14 cellular contexts compared by ENCODE assay signal in genomic region chr9:77817590-77818311, GRCh38.
"Had no signal": no experiment of that assay in that cellular context is flagged by ENCODE, and none has a peak within 500 bp of the region (broad histone marks: within the 10 kb centered on the region; RNA-seq: fewer than 3 reads in every experiment).

No MANE protein-coding gene starts in this region.

- H3K9me3 Mint-ChIP-seq: activated CD4-positive, alpha-beta T cell treated with anti-CD3 and anti-CD28 coated beads, Interleukin-2, amount 10 ng/mL, durations not matched to agents 7 days and 5 days; activated naive CD8-positive, alpha-beta T cell treated with anti-CD3 and anti-CD28 coated beads for 36 hours; stimulated activated naive CD8-positive, alpha-beta T cell treated with anti-CD3 and anti-CD28 coated beads, Interleukin-15, Interleukin-2, amounts not matched to agents 100 ng/mL and 50 ng/mL, for 24 hours had no signal

- H3K4me3 Mint-ChIP-seq: activated CD4-positive, alpha-beta T cell treated with anti-CD3 and anti-CD28 coated beads, Interleukin-2, amount 10 ng/mL, durations not matched to agents 7 days and 5 days; activated naive CD8-positive, alpha-beta T cell treated with anti-CD3 and anti-CD28 coated beads for 36 hours; stimulated activated naive CD8-positive, alpha-beta T cell treated with anti-CD3 and anti-CD28 coated beads, Interleukin-15, Interleukin-2, amounts not matched to agents 100 ng/mL and 50 ng/mL, for 24 hours had no signal

- H3K27ac ChIP-seq: ovary, uterus had no signal

- H3K27me3 Mint-ChIP-seq: activated CD4-positive, alpha-beta T cell treated with anti-CD3 and anti-CD28 coated beads, Interleukin-2, amount 10 ng/mL, durations not matched to agents 7 days and 5 days; activated naive CD8-positive, alpha-beta T cell treated with anti-CD3 and anti-CD28 coated beads for 36 hours; stimulated activated naive CD8-positive, alpha-beta T cell treated with anti-CD3 and anti-CD28 coated beads, Interleukin-15, Interleukin-2, amounts not matched to agents 100 ng/mL and 50 ng/mL, for 24 hours had no signal

- DNase-seq: activated CD4-positive, alpha-beta T cell treated with anti-CD3 and anti-CD28 coated beads, Interleukin-2, amount 10 ng/mL, durations not matched to agents 7 days and 5 days; activated CD4-positive, CD25-positive, alpha-beta regulatory T cell; activated gamma-delta T cell treated with Interleukin-2 at 50 U/mL for 16 hours; activated naive CD8-positive, alpha-beta T cell treated with anti-CD3 and anti-CD28 coated beads for 36 hours; activated T-cell treated with anti-CD3 and anti-CD28 coated beads, Interleukin-2, amount 50 U/mL, for 1 hour; cerebellar nuclear complex; dermis blood vessel endothelial cell; hippocampal formation; kidney glomerular epithelial cell; ovary; stimulated activated CD4-positive, alpha-beta T cell treated with anti-CD3 and anti-CD28 coated beads, Interleukin-4, amount 100 ng/mL, for 1 hour; stimulated activated CD8-positive, alpha-beta memory T cell treated with anti-CD3 and anti-CD28 coated beads, Interleukin-4, amount 100 ng/mL, for 48 hours; uterus had no signal

- H3K27ac Mint-ChIP-seq: activated CD4-positive, alpha-beta T cell treated with anti-CD3 and anti-CD28 coated beads, Interleukin-2, amount 10 ng/mL, durations not matched to agents 7 days and 5 days; activated naive CD8-positive, alpha-beta T cell treated with anti-CD3 and anti-CD28 coated beads for 36 hours; stimulated activated naive CD8-positive, alpha-beta T cell treated with anti-CD3 and anti-CD28 coated beads, Interleukin-15, Interleukin-2, amounts not matched to agents 100 ng/mL and 50 ng/mL, for 24 hours had no signal
